Comparison of ENCODE assay signal across 27 cellular contexts in genomic region chr4:6596948-6597347, GRCh38.
"Had no signal": no experiment of that assay in that cellular context is flagged by ENCODE, and none has a peak within 500 bp of the region (broad histone marks: within the 10 kb centered on the region; RNA-seq: fewer than 3 reads in every experiment).

No MANE protein-coding gene starts in this region.

- H3K9ac ChIP-seq: parathyroid adenoma had no signal

- H3K4me1 ChIP-seq: heart right ventricle, lower lobe of right lung, parathyroid adenoma, psoas muscle, right lobe of liver, stomach, tibial artery, upper lobe of right lung had no signal

- H2AFZ ChIP-seq: hepatocyte, parathyroid adenoma had no signal

- H3K4me3 Mint-ChIP-seq: naive thymus-derived CD8-positive, alpha-beta T cell; nephron; neural crest cell; stimulated activated naive B cell treated with anti-CD40 and anti-IgM and Interleukin-4, amounts not matched to agents 10 μg/mL and 1 μg/mL and 100 μg/mL, for 72 hours had no signal

- H3K9me3 ChIP-seq: lower lobe of right lung, neutrophil, psoas muscle, right lobe of liver, thoracic aorta, upper lobe of right lung had no signal

- H3K4me2 ChIP-seq: hepatocyte, smooth muscle cell had no signal

- H3K27me3 Mint-ChIP-seq: naive thymus-derived CD8-positive, alpha-beta T cell; stimulated activated naive B cell treated with anti-CD40 and anti-IgM and Interleukin-4, amounts not matched to agents 10 μg/mL and 1 μg/mL and 100 μg/mL, for 72 hours had no signal

- ATAC-seq: heart right ventricle; left cardiac atrium; left lobe of liver; naive thymus-derived CD8-positive, alpha-beta T cell; psoas muscle; right lobe of liver; stimulated activated naive B cell treated with anti-CD40 and anti-IgM and Interleukin-4, amounts not matched to agents 10 μg/mL and 1 μg/mL and 100 μg/mL, for 72 hours; stimulated activated naive CD8-positive, alpha-beta T cell treated with anti-CD3 and anti-CD28 coated beads, Interleukin-15, Interleukin-2, amounts not matched to agents 100 U/mL and 50 U/mL, for 24 hours; upper lobe of right lung had no signal

- H3K27me3 ChIP-seq: heart right ventricle, hepatocyte, neutrophil, right lobe of liver, stomach, tibial artery, upper lobe of right lung had no signal

- DNase-seq: heart right ventricle; islet precursor cell; kidney glomerular epithelial cell; left cardiac atrium; lower lobe of right lung; mammary epithelial cell; mesenchymal stem cell; naive thymus-derived CD8-positive, alpha-beta T cell; occipital lobe; psoas muscle; right lobe of liver; stimulated activated CD4-positive, alpha-beta T cell treated with anti-CD3 and anti-CD28 coated beads, Interleukin-2, amount 100 ng/mL, for 24 hours; stimulated activated CD4-positive, alpha-beta T cell treated with anti-CD3 and anti-CD28 coated beads, Interleukin-4, amount 100 ng/mL, for 1 hour; stimulated activated naive B cell treated with anti-CD40 and anti-IgM and Interleukin-4, amounts not matched to agents 10 μg/mL and 1 μg/mL and 100 μg/mL, for 72 hours; stimulated activated naive CD8-positive, alpha-beta T cell treated with anti-CD3 and anti-CD28 coated beads, Interleukin-15, Interleukin-2, amounts not matched to agents 100 U/mL and 50 U/mL, for 24 hours; stomach; tibial artery; trophoblast cell; upper lobe of right lung had no signal

- H3K27ac Mint-ChIP-seq: naive thymus-derived CD8-positive, alpha-beta T cell; nephron; stimulated activated naive B cell treated with anti-CD40 and anti-IgM and Interleukin-4, amounts not matched to agents 10 μg/mL and 1 μg/mL and 100 μg/mL, for 72 hours had no signal

- H3K4me3 ChIP-seq: heart right ventricle, hepatocyte, lower lobe of right lung, psoas muscle, right lobe of liver, smooth muscle cell, stomach, thoracic aorta, tibial artery, upper lobe of right lung had no signal

- H3K4me1 Mint-ChIP-seq: nephron, neural crest cell had no signal

- H3K27ac ChIP-seq: heart right ventricle, hepatocyte, lower lobe of right lung, neutrophil, parathyroid adenoma, psoas muscle, right lobe of liver, stomach, thoracic aorta, tibial artery, upper lobe of right lung had no signal
